ENCODE assay signal across 23 cellular contexts in the genomic region with DNA sequence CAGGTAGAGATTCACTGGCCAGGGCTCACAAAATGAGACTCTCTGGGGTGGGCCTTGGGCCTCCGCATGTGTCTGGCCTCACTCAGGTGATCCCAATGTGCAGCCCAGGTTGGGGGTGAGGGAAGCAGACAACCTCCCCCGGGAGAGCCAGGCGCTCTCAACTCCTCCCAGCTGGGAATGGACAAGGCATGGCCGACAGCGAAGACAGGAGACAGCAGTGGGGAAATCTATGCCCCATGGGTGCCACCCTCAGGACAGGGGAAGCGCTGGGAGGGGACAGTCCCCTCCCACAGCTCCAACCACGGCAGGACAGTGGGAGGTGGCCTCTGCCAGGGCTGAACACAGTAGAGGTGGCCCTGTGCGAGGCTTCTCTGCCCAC.
"Had no signal": no experiment of that assay in that cellular context is flagged by ENCODE, and none has a peak within 500 bp of the region (broad histone marks: within the 10 kb centered on the region; RNA-seq: fewer than 3 reads in every experiment).

No MANE protein-coding gene starts in this region.

- H3K27me3 Mint-ChIP-seq: activated B cell treated with CpG ODN at 0.5 μM for 24 hours; activated CD8-positive, alpha-beta T cell treated with anti-CD3 and anti-CD28 coated beads for 36 hours; activated naive CD8-positive, alpha-beta T cell treated with anti-CD3 and anti-CD28 coated beads for 36 hours; activated T-helper 17 cell treated with anti-CD3 and anti-CD28 coated beads, Interleukin-2, amount 50 U/mL, for 72 hours; dendritic cell treated with granulocyte-macrophage colony-stimulating factor and Interleukin-4, amounts not matched to agents 40 ng/mL and 50 ng/mL, for 4 days; naive thymus-derived CD8-positive, alpha-beta T cell had no signal

- H3K4me1 Mint-ChIP-seq: activated naive CD8-positive, alpha-beta T cell treated with anti-CD3 and anti-CD28 coated beads for 36 hours; activated T-helper 17 cell treated with anti-CD3 and anti-CD28 coated beads, Interleukin-2, amount 50 U/mL, for 72 hours; immature natural killer cell; neural crest cell had no signal

- H3K9me3 ChIP-seq: psoas muscle, thoracic aorta, uterus had no signal

- ATAC-seq: activated CD8-positive, alpha-beta T cell treated with anti-CD3 and anti-CD28 coated beads for 36 hours; activated T-cell treated with anti-CD3 and anti-CD28 coated beads, Interleukin-2, amount 50 U/mL, for 4 hours; activated T-helper 17 cell treated with anti-CD3 and anti-CD28 coated beads, Interleukin-2, amount 50 U/mL, for 72 hours; naive thymus-derived CD8-positive, alpha-beta T cell had no signal

- H3K27ac Mint-ChIP-seq: activated B cell treated with CpG ODN at 0.5 μM for 24 hours; activated CD8-positive, alpha-beta T cell treated with anti-CD3 and anti-CD28 coated beads for 36 hours; activated naive CD8-positive, alpha-beta T cell treated with anti-CD3 and anti-CD28 coated beads for 36 hours; activated T-helper 17 cell treated with anti-CD3 and anti-CD28 coated beads, Interleukin-2, amount 50 U/mL, for 72 hours; dendritic cell treated with granulocyte-macrophage colony-stimulating factor and Interleukin-4, amounts not matched to agents 40 ng/mL and 50 ng/mL, for 4 days; endodermal cell; immature natural killer cell; naive thymus-derived CD8-positive, alpha-beta T cell had no signal

- H3K9me3 Mint-ChIP-seq: activated B cell treated with CpG ODN at 0.5 μM for 24 hours; activated CD8-positive, alpha-beta T cell treated with anti-CD3 and anti-CD28 coated beads for 36 hours; activated naive CD8-positive, alpha-beta T cell treated with anti-CD3 and anti-CD28 coated beads for 36 hours; activated T-cell treated with anti-CD3 and anti-CD28 coated beads, Interleukin-2, amount 50 U/mL, for 4 hours; activated T-helper 17 cell treated with anti-CD3 and anti-CD28 coated beads, Interleukin-2, amount 50 U/mL, for 72 hours; dendritic cell treated with granulocyte-macrophage colony-stimulating factor and Interleukin-4, amounts not matched to agents 40 ng/mL and 50 ng/mL, for 4 days; endodermal cell; immature natural killer cell; naive thymus-derived CD8-positive, alpha-beta T cell; neural crest cell had no signal

- DNase-seq: activated B cell treated with CpG ODN at 0.5 μM for 24 hours; activated CD4-positive, alpha-beta T cell treated with anti-CD3 and anti-CD28 coated beads, Interleukin-2, amount 50 U/mL, for 1 hour; activated CD8-positive, alpha-beta T cell treated with anti-CD3 and anti-CD28 coated beads for 36 hours; activated naive CD4-positive, alpha-beta T cell treated with Interleukin-2 at 50 U/mL for 16 hours; activated naive CD8-positive, alpha-beta T cell treated with anti-CD3 and anti-CD28 coated beads for 36 hours; activated T-cell treated with anti-CD3 and anti-CD28 coated beads, Interleukin-2, amount 50 U/mL, for 4 hours; central memory CD4-positive, alpha-beta T cell; endodermal cell; foreskin fibroblast; hippocampal formation; immature natural killer cell; kidney; left colon; occipital lobe; psoas muscle; stimulated activated naive CD4-positive, alpha-beta T cell treated with Interleukin-2 at 50 U/mL for 16 hours; trophoblast cell; uterus had no signal

- H3K4me3 Mint-ChIP-seq: activated B cell treated with CpG ODN at 0.5 μM for 24 hours; activated CD8-positive, alpha-beta T cell treated with anti-CD3 and anti-CD28 coated beads for 36 hours; activated naive CD8-positive, alpha-beta T cell treated with anti-CD3 and anti-CD28 coated beads for 36 hours; activated T-cell treated with anti-CD3 and anti-CD28 coated beads, Interleukin-2, amount 50 U/mL, for 4 hours; activated T-helper 17 cell treated with anti-CD3 and anti-CD28 coated beads, Interleukin-2, amount 50 U/mL, for 72 hours; dendritic cell treated with granulocyte-macrophage colony-stimulating factor and Interleukin-4, amounts not matched to agents 40 ng/mL and 50 ng/mL, for 4 days; endodermal cell; immature natural killer cell; naive thymus-derived CD8-positive, alpha-beta T cell; neural crest cell had no signal
